9 cellular contexts compared by ENCODE assay signal in genomic region chr4:170853422-170854021, GRCh38.
DNase-seq lines count a peak whose midpoint lies in the region; ATAC-seq, FAIRE-seq and TF ChIP-seq lines count a peak whose summit lies in the region.
"Had no signal": no experiment of that assay in that cellular context is flagged by ENCODE, and none has a peak within 500 bp of the region (broad histone marks: within the 10 kb centered on the region; RNA-seq: fewer than 3 reads in every experiment).

No MANE protein-coding gene starts in this region.

- CTCF ChIA-PET in activated CD8-positive, alpha-beta T cell treated with anti-CD3 and anti-CD28 coated beads for 36 hours (lab: Charles Lee) = interaction anchor here (0.6 to 1.7 kb wide), 4 partner anchors 9 to 596 kb away, joined by 3 to 4 read pairs (median 4); no protein-coding TSS in a partner anchor

- H3K9me2 ChIP-seq in Karpas-422 (replicated peaks; ENCODE audit: insufficient read depth, low read length) = no peaks in the 10 kb centered on the region
- H3K9me2 ChIP-seq in hepatocyte (replicated peaks; ENCODE audit: insufficient read depth) = no peaks in the 10 kb centered on the region

- H3K9ac ChIP-seq in Karpas-422 (ENCODE audit: low read length) = no peak overlapping the region

- DNase-seq in GDM1 (lab: John Stamatoyannopoulos, UW) (peak; percentile 36), H54 (ENCODE audit: insufficient read length, low spot score) (peak; percentile 1), Karpas-422 (peak; percentile 61), hepatocyte (ENCODE audit: low spot score) (peak; percentile 76), testis (peak; percentile 74)
- peak; percentile 42 for DNase-seq in activated CD8-positive, alpha-beta T cell treated with anti-CD3 and anti-CD28 coated beads for 36 hours

- H3K9me3 Mint-ChIP-seq in activated CD8-positive, alpha-beta T cell treated with anti-CD3 and anti-CD28 coated beads for 36 hours = peaks cover 6% of the 10 kb centered on the region

- H3K27ac ChIP-seq in 22Rv1 (no peak overlapping the region), Karpas-422 (ENCODE audit: low read length) (no peak overlapping the region), hepatocyte (no peak overlapping the region), testis (no peak overlapping the region)

- no peaks in the 10 kb centered on the region for H3K27me3 Mint-ChIP-seq in activated CD8-positive, alpha-beta T cell treated with anti-CD3 and anti-CD28 coated beads for 36 hours
- H3K27me3 Mint-ChIP-seq: IgD-negative memory B cell had no signal

- H3K9me3 ChIP-seq in Karpas-422 (ENCODE audit: low read length) (no peaks in the 10 kb centered on the region), hepatocyte (ENCODE audit: low read depth) (no peaks in the 10 kb centered on the region), testis (no peaks in the 10 kb centered on the region)

- TF ChIP-seq POLR2A in H54 (IDR thresholded peaks at IDR 0.05; ENCODE audit: low read depth, low read length) (no peak), testis (IDR thresholded peaks at IDR 0.05) (no peak)

- H3K79me2 ChIP-seq in Karpas-422 (ENCODE audit: low read length) = no peaks in the 10 kb centered on the region
- no peaks in the 10 kb centered on the region for H3K79me2 ChIP-seq in hepatocyte

- no peak overlapping the region for H3K4me3 ChIP-seq in Karpas-422 (ENCODE audit: low read length)
- H3K4me3 ChIP-seq in hepatocyte = no peak overlapping the region
- H3K4me3 ChIP-seq in testis = no peak overlapping the region

- intact Hi-C loops in activated CD8-positive, alpha-beta T cell treated with anti-CD3 and anti-CD28 coated beads for 36 hours (cut with micrococcal nuclease) = no loop called here
- intact Hi-C loops in testis (cut with DNase I; ENCODE audit: low total_unique reads) = no loop called here

- no peak overlapping the region for H3K27ac Mint-ChIP-seq in activated CD8-positive, alpha-beta T cell treated with anti-CD3 and anti-CD28 coated beads for 36 hours
- H3K27ac Mint-ChIP-seq: IgD-negative memory B cell had no signal

- no peak for ATAC-seq in activated CD8-positive, alpha-beta T cell treated with anti-CD3 and anti-CD28 coated beads for 36 hours
- ATAC-seq in HG03097 (IDR thresholded peaks at IDR 0.05; ENCODE audit: low FRiP score, unreplicated experiment) = no peak

- no peaks in the 10 kb centered on the region for H3K27me3 ChIP-seq in Karpas-422 (ENCODE audit: low read length)
- no peaks in the 10 kb centered on the region for H3K27me3 ChIP-seq in hepatocyte
- no peaks in the 10 kb centered on the region for H3K27me3 ChIP-seq in testis

- H3K4me1 Mint-ChIP-seq in activated CD8-positive, alpha-beta T cell treated with anti-CD3 and anti-CD28 coated beads for 36 hours (ENCODE audit: low read depth) = no peaks in the 10 kb centered on the region
- H3K4me1 Mint-ChIP-seq: IgD-negative memory B cell had no signal

- no peak overlapping the region for H3K4me3 Mint-ChIP-seq in activated CD8-positive, alpha-beta T cell treated with anti-CD3 and anti-CD28 coated beads for 36 hours
- H3K4me3 Mint-ChIP-seq: IgD-negative memory B cell had no signal

- FAIRE-seq in H54 (lab: Jason Lieb, UNC) = no peak

- POLR2A ChIA-PET in activated CD8-positive, alpha-beta T cell treated with anti-CD3 and anti-CD28 coated beads for 36 hours (lab: Charles Lee) = no interaction called here

- no peak overlapping the region for H2AFZ ChIP-seq in Karpas-422 (ENCODE audit: low read length)
- H2AFZ ChIP-seq in hepatocyte = no peak overlapping the region

- 34% methylated on average over 8 of the region's 8 CpGs for WGBS in hepatocyte (ENCODE audit: low lambda C conversion rate, missing lambda C conversion rate)
- 12 to 16% methylated on average over 8 of the region's 8 CpGs for WGBS in testis, 2 donors

- H3K36me3 Mint-ChIP-seq in activated CD8-positive, alpha-beta T cell treated with anti-CD3 and anti-CD28 coated beads for 36 hours (ENCODE audit: low read depth) = no peaks in the 10 kb centered on the region
- H3K36me3 Mint-ChIP-seq: IgD-negative memory B cell had no signal

- H4K20me1 ChIP-seq in Karpas-422 (ENCODE audit: insufficient read depth, low read depth, low read length) (no peaks in the 10 kb centered on the region), hepatocyte (ENCODE audit: insufficient read depth, poor library complexity, severe bottlenecking) (no peaks in the 10 kb centered on the region)

- H3K4me1 ChIP-seq in Karpas-422 (ENCODE audit: low read length) (no peaks in the 10 kb centered on the region), hepatocyte (ENCODE audit: insufficient read depth) (no peaks in the 10 kb centered on the region), testis (no peaks in the 10 kb centered on the region)

- TF ChIP-seq CTCF in 22Rv1 (IDR thresholded peaks at IDR 0.05) (peak; percentile 81), hepatocyte (IDR thresholded peaks at IDR 0.05; ENCODE audit: poor library complexity) (peak; percentile 73), testis (IDR thresholded peaks at IDR 0.05) (peak in 2 of 3 experiments; percentile 49 to 81)
- peak; percentile 60 for TF ChIP-seq CTCF in activated CD8-positive, alpha-beta T cell treated with anti-CD3 and anti-CD28 coated beads for 36 hours (IDR thresholded peaks at IDR 0.05)

- H3K4me2 ChIP-seq in Karpas-422 (ENCODE audit: low read depth, low read length, poor library complexity, severe bottlenecking) (no peak overlapping the region), hepatocyte (no peak overlapping the region)

- no peaks in the 10 kb centered on the region for H3K36me3 ChIP-seq in Karpas-422 (ENCODE audit: insufficient read depth, low read length)
- H3K36me3 ChIP-seq in hepatocyte (replicated peaks; ENCODE audit: insufficient read depth, low read depth) = no peaks in the 10 kb centered on the region
- no peaks in the 10 kb centered on the region for H3K36me3 ChIP-seq in testis (ENCODE audit: low read depth, missing control alignments)

Comparison
In these comparisons a context has a peak if more than half of its experiments do, and no peak if none do; other contexts are left out.
1. DNase-seq: peak in every context shown above with its lines; median percentile 76 in hepatocyte; 74 in testis; 61 in Karpas-422; 42 in activated CD8-positive, alpha-beta T cell treated with anti-CD3 and anti-CD28 coated beads for 36 hours; 36 in GDM1; 1 in H54.